Comparison of ENCODE assay signal across 21 cellular contexts in genomic region chr1:221549815-221550214, GRCh38.
DNase-seq lines count a peak whose midpoint lies in the region; ATAC-seq, FAIRE-seq and TF ChIP-seq lines count a peak whose summit lies in the region.
"Had no signal": no experiment of that assay in that cellular context is flagged by ENCODE, and none has a peak within 500 bp of the region (broad histone marks: within the 10 kb centered on the region; RNA-seq: fewer than 3 reads in every experiment).

No MANE protein-coding gene starts in this region.

- CTCF ChIA-PET in A549 (lab: Yijun Ruan, JAX), result interaction anchor here (1.2 kb wide), 1 partner anchor 13 kb away, joined by 4 read pairs; no protein-coding TSS in a partner anchor
- CTCF ChIA-PET in CD4-positive, alpha-beta memory T cell (lab: Charles Lee; ENCODE audit: partially characterized antibody), result no interaction called here

- H3K4me3 ChIP-seq in A549 (no peak overlapping the region), body of pancreas (no peak overlapping the region), pancreas (no peak overlapping the region)
- no peak overlapping the region for H3K4me3 ChIP-seq in CD4-positive, alpha-beta memory T cell (ENCODE audit: low read length in 2 of 2)
- H3K4me3 ChIP-seq: BLaER1 treated with 17β-estradiol and CSF1 and Interleukin-3, amounts not matched to agents 10 nM and 100 nM; HAP-1 had no signal

- no peak for ATAC-seq in A549
- peak; percentile 95 for ATAC-seq in body of pancreas
- ATAC-seq in pancreas, result peak; percentile 71 to 94 (median 88)
- ATAC-seq in GM19452 (IDR thresholded peaks at IDR 0.05; ENCODE audit: unreplicated experiment), result no peak

- no peak for TF ChIP-seq EP300 in A549 (IDR thresholded peaks at IDR 0.05)

- H3K4me1 Mint-ChIP-seq in CD4-positive, alpha-beta memory T cell, result no peaks in the 10 kb centered on the region
- H3K4me1 Mint-ChIP-seq: CD4-positive, CD25-positive, alpha-beta regulatory T cell had no signal

- H3K27ac Mint-ChIP-seq in CD4-positive, alpha-beta memory T cell, result no peak overlapping the region

- no peak overlapping the region for H3K27ac ChIP-seq in A549
- H3K27ac ChIP-seq in body of pancreas, result peak overlapping the region in 2 of 4 donors; percentile 52 to 56
- H3K27ac ChIP-seq in pancreas, result peak overlapping the region in 1 of 4 donors; percentile 8
- no peak overlapping the region for H3K27ac ChIP-seq in CD4-positive, alpha-beta memory T cell (ENCODE audit: low read depth, low read length)
- H3K27ac ChIP-seq: BLaER1 treated with 17β-estradiol and CSF1 and Interleukin-3, amounts not matched to agents 10 nM and 100 nM had no signal

- no peak overlapping the region for H3K4me2 ChIP-seq in A549
- H3K4me2 ChIP-seq: BLaER1 treated with 17β-estradiol and CSF1 and Interleukin-3, amounts not matched to agents 10 nM and 100 nM had no signal

- TF ChIP-seq POLR2A in A549 (IDR thresholded peaks at IDR 0.05; ENCODE audit: low read length) (no peak), body of pancreas (IDR thresholded peaks at IDR 0.05) (no peak)

- H3K9me3 Mint-ChIP-seq in CD4-positive, alpha-beta memory T cell, result no peaks in the 10 kb centered on the region

- H3K9me3 ChIP-seq in A549 (no peaks in the 10 kb centered on the region), body of pancreas (no peaks in the 10 kb centered on the region), pancreas (no peaks in the 10 kb centered on the region)
- H3K9me3 ChIP-seq in CD4-positive, alpha-beta memory T cell (ENCODE audit: control insufficient read depth in 1 of 2, low read length in 2 of 2), result no peaks in the 10 kb centered on the region
- H3K9me3 ChIP-seq: HAP-1 had no signal

- H3K36me3 ChIP-seq in body of pancreas (replicated peaks in 1 of 2; ENCODE audit: insufficient read depth in 1 of 2, low read depth in 2 of 2) (no peaks in the 10 kb centered on the region), pancreas (no peaks in the 10 kb centered on the region)
- H3K36me3 ChIP-seq in CD4-positive, alpha-beta memory T cell (ENCODE audit: insufficient read depth, low read length), result no peaks in the 10 kb centered on the region
- H3K36me3 ChIP-seq: BLaER1 treated with 17β-estradiol and CSF1 and Interleukin-3, amounts not matched to agents 10 nM and 100 nM; HAP-1 had no signal

- intact Hi-C loops in body of pancreas (cut with DNase I) (no loop called here), pancreas (cut with DNase I) (no loop called here)
- intact Hi-C loops in CD4-positive, alpha-beta memory T cell (cut with micrococcal nuclease), result loop anchor here (5.0 kb wide), 1 partner anchor 307 kb away; no protein-coding TSS in a partner anchor

- no peak for TF ChIP-seq RAD21 in A549 (conservative IDR thresholded peaks at IDR 0.05 in 1 of 2, IDR thresholded peaks at IDR 0.05 in 1 of 2)

- H3K4me1 ChIP-seq in A549, result no peaks in the 10 kb centered on the region
- H3K4me1 ChIP-seq in body of pancreas, result peaks cover 23% of the 10 kb centered on the region
- peaks cover 6 to 14% (median 7%) of the 10 kb centered on the region in 3 donors for H3K4me1 ChIP-seq in pancreas
- H3K4me1 ChIP-seq in CD4-positive, alpha-beta memory T cell (ENCODE audit: insufficient read depth, low read length), result no peaks in the 10 kb centered on the region
- H3K4me1 ChIP-seq: BLaER1 treated with 17β-estradiol and CSF1 and Interleukin-3, amounts not matched to agents 10 nM and 100 nM; HAP-1 had no signal

- DNase-seq in NCI-H146 (lab: John Stamatoyannopoulos, UW) (peak; percentile 10), NCI-H146 treated with DMSO at 0.1 percent for 48 hours (lab: John Stamatoyannopoulos, UW; ENCODE audit: unreplicated experiment) (no peak), A549 (ENCODE audit: low read depth in 1 of 2, low spot score in 1 of 2) (no peak), body of pancreas (peak in 1 of 4 donors; percentile 47), pancreas (peak in 1 of 6 donors; percentile 16)
- no peak for DNase-seq in CD4-positive, alpha-beta memory T cell
- DNase-seq: 8988T; ACHN; Calu3; CD4-positive, CD25-positive, alpha-beta regulatory T cell; DMS 273 treated with DMSO at 0.1 percent for 48 hours; DMS79 treated with DMSO at 0.1 percent for 48 hours; EL had no signal

- H3K4me3 Mint-ChIP-seq in CD4-positive, alpha-beta memory T cell, result no peak overlapping the region
- H3K4me3 Mint-ChIP-seq: CD4-positive, CD25-positive, alpha-beta regulatory T cell had no signal

- FAIRE-seq in A549 (lab: Jason Lieb, UNC), result peak; percentile 23
- FAIRE-seq in pancreas (lab: Jason Lieb, UNC), result no peak
- FAIRE-seq: G401.6, GM12892, GM19239, H1, HTR-8/SVneo had no signal

- TF ChIP-seq CTCF in A549 (IDR thresholded peaks at IDR 0.05), result no peak
- no peak for TF ChIP-seq CTCF in body of pancreas (IDR thresholded peaks at IDR 0.05)
- TF ChIP-seq CTCF in pancreas (IDR thresholded peaks at IDR 0.05), result no peak

- POLR2A ChIA-PET in A549 (lab: Yijun Ruan, JAX), result no interaction called here
- POLR2A ChIA-PET in CD4-positive, alpha-beta memory T cell (lab: Charles Lee; ENCODE audit: partially characterized antibody), result no interaction called here

- no peaks in the 10 kb centered on the region for H3K27me3 ChIP-seq in body of pancreas
- H3K27me3 ChIP-seq in pancreas, result no peaks in the 10 kb centered on the region
- no peaks in the 10 kb centered on the region for H3K27me3 ChIP-seq in CD4-positive, alpha-beta memory T cell (ENCODE audit: insufficient read depth, low read length)
- H3K27me3 ChIP-seq: BLaER1 treated with 17β-estradiol and CSF1 and Interleukin-3, amounts not matched to agents 10 nM and 100 nM had no signal

- no peaks in the 10 kb centered on the region for H3K36me3 Mint-ChIP-seq in CD4-positive, alpha-beta memory T cell
- H3K36me3 Mint-ChIP-seq: CD4-positive, CD25-positive, alpha-beta regulatory T cell had no signal

- no peaks in the 10 kb centered on the region for H3K27me3 Mint-ChIP-seq in CD4-positive, alpha-beta memory T cell

TF ChIP-seq in A549, 52 proteins besides CTCF, POLR2A, EP300 and RAD21:
- TF ChIP-seq SMC3 (IDR thresholded peaks at IDR 0.05) (no peak), BHLHE40 (IDR thresholded peaks at IDR 0.05; ENCODE audit: low read depth, low read length) (no peak), TP53 (CRISPR knock-in tag; IDR thresholded peaks at IDR 0.05) (no peak), JUNB (IDR thresholded peaks at IDR 0.05) (no peak), EHMT2 (IDR thresholded peaks at IDR 0.05; ENCODE audit: low read depth) (no peak), MAFK (IDR thresholded peaks at IDR 0.05; ENCODE audit: partially characterized antibody) (no peak), TFCP2L1 (CRISPR knock-in tag; IDR thresholded peaks at IDR 0.05) (no peak), CBX2 (IDR thresholded peaks at IDR 0.05; ENCODE audit: borderline replicate concordance, low read depth) (no peak), HMGXB4 (CRISPR knock-in tag; IDR thresholded peaks at IDR 0.05; ENCODE audit: borderline replicate concordance) (no peak), NR3C1 (IDR thresholded peaks at IDR 0.05) (no peak), RNF2 (IDR thresholded peaks at IDR 0.05; ENCODE audit: borderline replicate concordance, low read depth) (no peak), ZFP36 (IDR thresholded peaks at IDR 0.05; ENCODE audit: borderline replicate concordance, partially characterized antibody) (no peak), POLR2AphosphoS2 (conservative IDR thresholded peaks at IDR 0.05; ENCODE audit: low read length) (no peak)
- TF ChIP-seq, protein P1, sequence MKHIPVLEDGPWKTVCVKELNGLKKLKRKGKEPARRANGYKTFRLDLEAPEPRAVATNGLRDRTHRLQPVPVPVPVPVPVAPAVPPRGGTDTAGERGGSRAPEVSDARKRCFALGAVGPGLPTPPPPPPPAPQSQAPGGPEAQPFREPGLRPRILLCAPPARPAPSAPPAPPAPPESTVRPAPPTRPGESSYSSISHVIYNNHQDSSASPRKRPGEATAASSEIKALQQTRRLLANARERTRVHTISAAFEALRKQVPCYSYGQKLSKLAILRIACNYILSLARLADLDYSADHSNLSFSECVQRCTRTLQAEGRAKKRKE (CRISPR knock-in tag; IDR thresholded peaks at IDR 0.05; ENCODE audit: low read depth), result no peak

Comparison
In these comparisons a context has a peak if more than half of its experiments do, and no peak if none do; other contexts are left out.
1. ATAC-seq: peak in body of pancreas (single experiment) and pancreas (4 of 4); none in A549 (0 of 2) and GM19452 (single experiment).